ENCODE assay signal across 24 cellular contexts in the genomic region with DNA sequence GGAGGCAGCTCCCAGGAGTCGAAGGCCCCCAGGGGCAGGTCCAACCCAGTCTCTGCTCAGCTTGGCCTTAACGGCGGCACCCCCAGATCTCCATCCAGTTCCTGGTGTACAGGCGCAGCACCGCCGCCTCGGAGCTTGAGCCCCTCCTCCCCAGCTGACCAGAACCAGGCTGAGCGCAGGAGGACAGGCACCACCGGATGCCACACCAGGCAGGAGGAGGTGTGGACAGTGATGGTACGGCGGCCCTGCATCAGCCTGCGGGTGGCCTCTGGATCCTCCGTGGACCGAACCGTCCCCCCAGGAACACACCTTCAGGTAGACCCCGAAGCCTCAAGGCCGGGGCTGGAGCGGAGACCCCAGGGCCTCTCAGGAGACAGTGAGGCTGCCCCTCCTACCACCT. TPM values are rescaled to one million over a fixed set of nuclear protein-coding genes. Genes with fewer than 3 reads are reported as not detected.
"Had no signal": no experiment of that assay in that cellular context is flagged by ENCODE, and none has a peak within 500 bp of the region (broad histone marks: within the 10 kb centered on the region; RNA-seq: fewer than 3 reads in every experiment).

No MANE protein-coding gene starts in this region.

- H3K4me3 ChIP-seq: mucosa of descending colon, prostate gland, skin epidermis, spleen, thoracic aorta, tibial nerve, upper lobe of right lung, uterus had no signal

- H3K9me3 ChIP-seq: mucosa of descending colon, prostate gland, spleen, thoracic aorta, tibial nerve, upper lobe of right lung, uterus had no signal

- ATAC-seq: effector memory CD8-positive, alpha-beta T cell; mucosa of descending colon; natural killer cell treated with Interleukin-12 subunit alpha and Interleukin-12 subunit beta and Interleukin-15 and Interleukin-18, amount 100 ng/mL, for 72 hours; right cardiac atrium; stimulated activated memory B cell treated with anti-CD40 and anti-IgM and Interleukin-4, amounts not matched to agents 10 μg/mL and 1 μg/mL and 100 μg/mL, for 72 hours; upper lobe of right lung had no signal

- H3K4me1 Mint-ChIP-seq: immature natural killer cell, mesothelial cell of epicardium, neural crest cell had no signal

- H3K4me1 ChIP-seq: prostate gland, spleen, tibial nerve, upper lobe of right lung, uterus had no signal

- H3K27ac ChIP-seq: prostate gland, skin epidermis, spleen, thoracic aorta, tibial nerve, upper lobe of right lung, uterus had no signal

- H3K4me3 Mint-ChIP-seq: effector memory CD8-positive, alpha-beta T cell; immature natural killer cell; mesothelial cell of epicardium; natural killer cell treated with Interleukin-12 subunit alpha and Interleukin-12 subunit beta and Interleukin-15 and Interleukin-18, amount 100 ng/mL, for 72 hours; neural crest cell; stimulated activated memory B cell treated with anti-CD40 and anti-IgM and Interleukin-4, amounts not matched to agents 10 μg/mL and 1 μg/mL and 100 μg/mL, for 72 hours; stimulated activated naive CD8-positive, alpha-beta T cell treated with anti-CD3 and anti-CD28 coated beads, Interleukin-15, Interleukin-2, amounts not matched to agents 100 ng/mL and 50 ng/mL, for 24 hours had no signal

- H3K9me3 Mint-ChIP-seq: effector memory CD8-positive, alpha-beta T cell; immature natural killer cell; mesothelial cell of epicardium; naive B cell; natural killer cell treated with Interleukin-12 subunit alpha and Interleukin-12 subunit beta and Interleukin-15 and Interleukin-18, amount 100 ng/mL, for 72 hours; neural crest cell; stimulated activated memory B cell treated with anti-CD40 and anti-IgM and Interleukin-4, amounts not matched to agents 10 μg/mL and 1 μg/mL and 100 μg/mL, for 72 hours; stimulated activated naive CD8-positive, alpha-beta T cell treated with anti-CD3 and anti-CD28 coated beads, Interleukin-15, Interleukin-2, amounts not matched to agents 100 ng/mL and 50 ng/mL, for 24 hours had no signal

- H3K27me3 ChIP-seq: spleen, tibial nerve, upper lobe of right lung, uterus had no signal

- H3K27me3 Mint-ChIP-seq: effector memory CD8-positive, alpha-beta T cell; naive B cell; natural killer cell treated with Interleukin-12 subunit alpha and Interleukin-12 subunit beta and Interleukin-15 and Interleukin-18, amount 100 ng/mL, for 72 hours; stimulated activated memory B cell treated with anti-CD40 and anti-IgM and Interleukin-4, amounts not matched to agents 10 μg/mL and 1 μg/mL and 100 μg/mL, for 72 hours; stimulated activated naive CD8-positive, alpha-beta T cell treated with anti-CD3 and anti-CD28 coated beads, Interleukin-15, Interleukin-2, amounts not matched to agents 100 ng/mL and 50 ng/mL, for 24 hours had no signal

- H3K27ac Mint-ChIP-seq: mesothelial cell of epicardium; stimulated activated memory B cell treated with anti-CD40 and anti-IgM and Interleukin-4, amounts not matched to agents 10 μg/mL and 1 μg/mL and 100 μg/mL, for 72 hours; stimulated activated naive CD8-positive, alpha-beta T cell treated with anti-CD3 and anti-CD28 coated beads, Interleukin-15, Interleukin-2, amounts not matched to agents 100 ng/mL and 50 ng/mL, for 24 hours had no signal

- DNase-seq: cortex of kidney; effector memory CD8-positive, alpha-beta T cell; erythroblast; hypothalamus; immature natural killer cell; islet precursor cell; kidney glomerular epithelial cell; mesenchymal stem cell; mucosa of descending colon; naive B cell; right cardiac atrium; spleen; stimulated activated CD4-positive, alpha-beta T cell treated with anti-CD3 and anti-CD28 coated beads, Interleukin-4, amount 100 ng/mL, for 4 hours; upper lobe of right lung; uterus had no signal

- H3K36me3 ChIP-seq: uterus had no signal

- H3K36me3 Mint-ChIP-seq: natural killer cell treated with Interleukin-12 subunit alpha and Interleukin-12 subunit beta and Interleukin-15 and Interleukin-18, amount 100 ng/mL, for 72 hours had no signal

RNA-seq across cellular contexts. Expression of a gene that starts 39.9 kb away (rescaled TPM):
- polyA plus RNA-seq: immature natural killer cell had no signal
